5 cellular contexts compared by ENCODE assay signal in genomic region chr3:186710694-186711093, GRCh38. TPM values are rescaled to one million over a fixed set of nuclear protein-coding genes. Genes with fewer than 3 reads are reported as not detected.
"Had no signal": no experiment of that assay in that cellular context is flagged by ENCODE, and none has a peak within 500 bp of the region (broad histone marks: within the 10 kb centered on the region; RNA-seq: fewer than 3 reads in every experiment).

No MANE protein-coding gene starts in this region.

RNA-seq across cellular contexts. Expression of gene KNG1, which starts 6.5 kb away (rescaled TPM):
- total RNA-seq: GM23248, H4, H7, H9, HFFc6 had no signal
- polyA plus RNA-seq: GM23248 had no signal

RNA-seq across cellular contexts. Expression of gene HRG, which starts 44.9 kb away (rescaled TPM):
- total RNA-seq: GM23248, H4, H9, HFFc6 had no signal
- polyA plus RNA-seq: GM23248 had no signal
